In genomic region chr2:27133195-27133875, GRCh38 we compare ENCODE assay signal across 8 cellular contexts. TPM values are rescaled to one million over a fixed set of nuclear protein-coding genes. Genes with fewer than 3 reads are reported as not detected.
A peak's percentile ranks its signal among the peaks of the same experiment; 100 is the strongest.
DNase-seq lines count a peak whose midpoint lies in the region; ATAC-seq and TF ChIP-seq lines count a peak whose summit lies in the region.

No MANE protein-coding gene starts in this region.

- H3K36me3 Mint-ChIP-seq in CD8-positive, alpha-beta memory T cell = peaks cover 0 to 49% (median 0%) of the 10 kb centered on the region in 3 donors
- H3K36me3 Mint-ChIP-seq in dendritic cell treated with granulocyte-macrophage colony-stimulating factor and Interleukin-4, amounts not matched to agents 40 ng/mL and 50 ng/mL, for 4 days (ENCODE audit: low read depth) = peaks cover 56% of the 10 kb centered on the region
- peaks cover 0 to 11% (median 4%) of the 10 kb centered on the region in 5 donors for H3K36me3 Mint-ChIP-seq in naive thymus-derived CD4-positive, alpha-beta T cell

- peak overlapping the region; percentile 86 for H3K4me3 ChIP-seq in CD8-positive, alpha-beta memory T cell (ENCODE audit: low read length)
- peak overlapping the region; percentile 94 to 97 for H3K4me3 ChIP-seq in Panc1 (ENCODE audit: low read depth in 2 of 2, low read length in 2 of 2)
- H3K4me3 ChIP-seq in naive thymus-derived CD4-positive, alpha-beta T cell (ENCODE audit: low read length) = peak overlapping the region; percentile 96

- H3K27ac Mint-ChIP-seq in CD8-positive, alpha-beta memory T cell = peak overlapping the region; percentile 79 to 98 (median 90)
- peak overlapping the region; percentile 93 for H3K27ac Mint-ChIP-seq in dendritic cell treated with granulocyte-macrophage colony-stimulating factor and Interleukin-4, amounts not matched to agents 40 ng/mL and 50 ng/mL, for 4 days
- peak overlapping the region; percentile 73 to 97 (median 89) for H3K27ac Mint-ChIP-seq in naive thymus-derived CD4-positive, alpha-beta T cell

- H3K9me3 ChIP-seq in CD8-positive, alpha-beta memory T cell (ENCODE audit: low read length) = no peaks in the 10 kb centered on the region
- H3K9me3 ChIP-seq in Panc1 (ENCODE audit: control insufficient read depth, insufficient read depth, low read depth, low read length) = no peaks in the 10 kb centered on the region
- no peaks in the 10 kb centered on the region for H3K9me3 ChIP-seq in naive thymus-derived CD4-positive, alpha-beta T cell (ENCODE audit: control insufficient read depth in 2 of 3, low read length in 3 of 3)

- no peak for DNase-seq in CD8-positive, alpha-beta memory T cell
- no peak for DNase-seq in Panc1 (ENCODE audit: low read depth, low spot score)
- peak in 3 of 9 donors; percentile 14 to 35 (median 16) for DNase-seq in naive thymus-derived CD4-positive, alpha-beta T cell
- DNase-seq in NCI-H2081 treated with DMSO at 0.1 percent for 48 hours (lab: John Stamatoyannopoulos, UW) = no peak
- no peak for DNase-seq in NOMO-1 treated with DMSO at 0.1 percent for 48 hours (lab: John Stamatoyannopoulos, UW; ENCODE audit: unreplicated experiment)
- DNase-seq in dedifferentiated amniotic fluid mesenchymal stem cell (ENCODE audit: extremely low spot score) = no peak

- H3K27me3 Mint-ChIP-seq in CD8-positive, alpha-beta memory T cell = peaks cover 0 to 2% of the 10 kb centered on the region in 2 donors
- no peaks in the 10 kb centered on the region for H3K27me3 Mint-ChIP-seq in dendritic cell treated with granulocyte-macrophage colony-stimulating factor and Interleukin-4, amounts not matched to agents 40 ng/mL and 50 ng/mL, for 4 days
- H3K27me3 Mint-ChIP-seq in naive thymus-derived CD4-positive, alpha-beta T cell = peaks cover 0 to 2% (median 0%) of the 10 kb centered on the region in 5 donors

- BruUV-seq in Panc1 (replicated peaks; lab: Mats Ljungman, UMichigan) = no TSS peak

- H3K36me3 ChIP-seq in CD8-positive, alpha-beta memory T cell (ENCODE audit: insufficient read depth, low read length) = peaks cover 15% of the 10 kb centered on the region
- H3K36me3 ChIP-seq in Panc1 (ENCODE audit: control insufficient read depth, insufficient read depth, low read length) = peaks cover 4% of the 10 kb centered on the region; the same call in 1 of the 2 replicates
- peaks cover 0 to 40% (median 0%) of the 10 kb centered on the region in 3 experiments for H3K36me3 ChIP-seq in naive thymus-derived CD4-positive, alpha-beta T cell (ENCODE audit: control insufficient read depth in 2 of 3, insufficient read depth in 3 of 3, low read length in 3 of 3)

- H3K4me1 ChIP-seq in CD8-positive, alpha-beta memory T cell (ENCODE audit: insufficient read depth, low read length) = peaks cover 15% of the 10 kb centered on the region
- peaks cover 5% of the 10 kb centered on the region for H3K4me1 ChIP-seq in Panc1 (ENCODE audit: control insufficient read depth, insufficient read depth, low read length)
- H3K4me1 ChIP-seq in naive thymus-derived CD4-positive, alpha-beta T cell (ENCODE audit: control insufficient read depth in 2 of 2, insufficient read depth in 2 of 2, low read length in 2 of 2) = peaks cover 12 to 13% of the 10 kb centered on the region in 2 donors

- no peak for ATAC-seq in Panc1
- no peak for ATAC-seq in naive thymus-derived CD4-positive, alpha-beta T cell
- ATAC-seq in GM19023 (IDR thresholded peaks at IDR 0.05; ENCODE audit: unreplicated experiment) = no peak

- CTCF ChIA-PET in CD8-positive, alpha-beta memory T cell (lab: Charles Lee) = interaction anchor here (0.9 to 3.6 kb wide), 3 partner anchors 9 to 172 kb away, joined by 3 to 24 read pairs (median 6); partner anchors contain the start of genes ABHD1 and KHK
- CTCF ChIA-PET in Panc1 (lab: Charles Lee) = interaction anchor here (0.9 kb wide), 1 partner anchor 66 kb away, joined by 3 read pairs; no protein-coding TSS in a partner anchor
- CTCF ChIA-PET in naive thymus-derived CD4-positive, alpha-beta T cell (lab: Charles Lee) = interaction anchor here (1.3 to 1.5 kb wide), 2 partner anchors 10 to 146 kb away, joined by 3 to 4 read pairs; partner anchors contain the start of gene ABHD1

- intact Hi-C loops in Panc1 (cut with micrococcal nuclease; ENCODE audit: unreplicated experiment) = no loop called here
- intact Hi-C loops in dendritic cell treated with granulocyte-macrophage colony-stimulating factor and Interleukin-4, amounts not matched to agents 40 ng/mL and 50 ng/mL, for 4 days (cut with micrococcal nuclease) = no loop called here
- intact Hi-C loops in naive thymus-derived CD4-positive, alpha-beta T cell (cut with micrococcal nuclease) = loop anchor here in 1 of 2 donors (5.0 kb wide), 1 partner anchor 346 kb away; the partner anchor contains the start of gene CENPA

- H3K27me3 ChIP-seq in CD8-positive, alpha-beta memory T cell (ENCODE audit: insufficient read depth, low read length, poor library complexity, severe bottlenecking) = no peaks in the 10 kb centered on the region
- H3K27me3 ChIP-seq in Panc1 (ENCODE audit: control insufficient read depth, insufficient read depth, low read length) = no peaks in the 10 kb centered on the region
- no peaks in the 10 kb centered on the region for H3K27me3 ChIP-seq in naive thymus-derived CD4-positive, alpha-beta T cell (ENCODE audit: control insufficient read depth in 2 of 2, insufficient read depth in 2 of 2, low read length in 2 of 2)

- H3K9me3 Mint-ChIP-seq in CD8-positive, alpha-beta memory T cell = peaks cover 0 to 2% (median 0%) of the 10 kb centered on the region in 5 donors
- H3K9me3 Mint-ChIP-seq in dendritic cell treated with granulocyte-macrophage colony-stimulating factor and Interleukin-4, amounts not matched to agents 40 ng/mL and 50 ng/mL, for 4 days = no peaks in the 10 kb centered on the region
- peaks cover 0 to 4% (median 0%) of the 10 kb centered on the region in 11 donors for H3K9me3 Mint-ChIP-seq in naive thymus-derived CD4-positive, alpha-beta T cell

- H3K4me1 Mint-ChIP-seq in CD8-positive, alpha-beta memory T cell = peaks cover 21 to 31% (median 21%) of the 10 kb centered on the region in 3 donors
- H3K4me1 Mint-ChIP-seq in dendritic cell treated with granulocyte-macrophage colony-stimulating factor and Interleukin-4, amounts not matched to agents 40 ng/mL and 50 ng/mL, for 4 days (ENCODE audit: low read depth) = peaks cover 20% of the 10 kb centered on the region
- H3K4me1 Mint-ChIP-seq in naive thymus-derived CD4-positive, alpha-beta T cell = peaks cover 10 to 32% (median 21%) of the 10 kb centered on the region in 7 donors

- H3K4me3 Mint-ChIP-seq in CD8-positive, alpha-beta memory T cell = peak overlapping the region; percentile 89 to 97 (median 94)
- H3K4me3 Mint-ChIP-seq in dendritic cell treated with granulocyte-macrophage colony-stimulating factor and Interleukin-4, amounts not matched to agents 40 ng/mL and 50 ng/mL, for 4 days = peak overlapping the region; percentile 95
- peak overlapping the region; percentile 88 to 97 (median 92) for H3K4me3 Mint-ChIP-seq in naive thymus-derived CD4-positive, alpha-beta T cell

- POLR2A ChIA-PET in CD8-positive, alpha-beta memory T cell (lab: Charles Lee) = interaction anchor here (1.3 to 2.6 kb wide), 3 partner anchors 10 to 79 kb away, joined by 5 to 27 read pairs (median 7); partner anchors contain the start of genes ABHD1, ATRAID, OST4 and SLC5A6
- POLR2A ChIA-PET in Panc1 (lab: Charles Lee) = no interaction called here
- POLR2A ChIA-PET in naive thymus-derived CD4-positive, alpha-beta T cell (lab: Charles Lee) = interaction anchor here (1.0 to 5.3 kb wide), 8 partner anchors 9 to 82 kb away, joined by 3 to 49 read pairs (median 5); partner anchors contain the start of genes ABHD1, AGBL5, ATRAID and SLC5A6

- TF ChIP-seq CTCF in Panc1 (IDR thresholded peaks at IDR 0.05) = no peak

- H3K27ac ChIP-seq in CD8-positive, alpha-beta memory T cell (ENCODE audit: low read depth, low read length) = peak overlapping the region; percentile 91
- peak overlapping the region; percentile 84 for H3K27ac ChIP-seq in Panc1 (ENCODE audit: low read length)
- peak overlapping the region; percentile 97 for H3K27ac ChIP-seq in naive thymus-derived CD4-positive, alpha-beta T cell (ENCODE audit: low read depth, low read length)

- in situ Hi-C loops in Panc1 (cut with HindIII; ENCODE audit: low pct_unique_long_range_greater_than_20kb, low sequenced_read_pairs) = no loop called here

RNA-seq across cellular contexts. Expression of gene PREB, which starts 1.1 kb away (rescaled TPM):
- total RNA-seq in CD8-positive, alpha-beta memory T cell = 10 to 100 TPM; 79.5 to 80.6 TPM
- 68.6 TPM for polyA plus RNA-seq in CD8-positive, alpha-beta memory T cell
- 60.9 TPM for total RNA-seq in Panc1 (2021; ENCODE audit: unreplicated experiment)
- 56.9 TPM for polyA plus RNA-seq in Panc1 (2012; ENCODE audit: insufficient read length)
- total RNA-seq in naive thymus-derived CD4-positive, alpha-beta T cell = 10 to 100 TPM; 25.4 to 72.3 (median 53.2) TPM
- 10 to 100 TPM; 47.0 to 71.9 TPM for polyA plus RNA-seq in naive thymus-derived CD4-positive, alpha-beta T cell

RNA-seq across cellular contexts. Expression of gene PRR30, which starts 5.9 kb away (rescaled TPM):
- total RNA-seq in CD8-positive, alpha-beta memory T cell = not detected
- not detected for polyA plus RNA-seq in CD8-positive, alpha-beta memory T cell
- total RNA-seq in Panc1 (2021; ENCODE audit: unreplicated experiment) = not detected
- not detected for polyA plus RNA-seq in Panc1 (2012; ENCODE audit: insufficient read length)
- total RNA-seq in naive thymus-derived CD4-positive, alpha-beta T cell = not detected
- polyA plus RNA-seq in naive thymus-derived CD4-positive, alpha-beta T cell = not detected

RNA-seq across cellular contexts. Expression of gene ABHD1, which starts 9.7 kb away (rescaled TPM):
- total RNA-seq in CD8-positive, alpha-beta memory T cell = under 1 TPM; 0.33 to 0.90 TPM
- polyA plus RNA-seq in CD8-positive, alpha-beta memory T cell = 1.4 TPM
- 0.46 TPM for total RNA-seq in Panc1 (2021; ENCODE audit: unreplicated experiment)
- polyA plus RNA-seq in Panc1 (2012; ENCODE audit: insufficient read length) = 1.5 TPM
- total RNA-seq in naive thymus-derived CD4-positive, alpha-beta T cell = 1 to 10 TPM in 3 of 5 experiments, under 1 TPM in 2; 0.53 to 2.0 (median 1.5) TPM
- under 1 TPM; 0.53 to 0.90 TPM for polyA plus RNA-seq in naive thymus-derived CD4-positive, alpha-beta T cell

RNA-seq across cellular contexts. Expression of gene CGREF1, which starts 14.4 kb away (rescaled TPM):
- total RNA-seq in CD8-positive, alpha-beta memory T cell = 1 to 10 TPM; 2.7 to 3.5 TPM
- 0.17 TPM for polyA plus RNA-seq in CD8-positive, alpha-beta memory T cell
- total RNA-seq in Panc1 (2021; ENCODE audit: unreplicated experiment) = 10.1 TPM
- 16.8 TPM for polyA plus RNA-seq in Panc1 (2012; ENCODE audit: insufficient read length)
- 1 to 10 TPM in 1 of 5 experiments, under 1 TPM in 3, not detected in 1; 0.34 to 3.5 (median 0.54) TPM for total RNA-seq in naive thymus-derived CD4-positive, alpha-beta T cell
- polyA plus RNA-seq in naive thymus-derived CD4-positive, alpha-beta T cell = under 1 TPM; 0.45 to 0.50 TPM

RNA-seq across cellular contexts. Expression of gene TCF23, which starts 15.5 kb away (rescaled TPM):
- total RNA-seq in CD8-positive, alpha-beta memory T cell = not detected
- not detected for polyA plus RNA-seq in CD8-positive, alpha-beta memory T cell
- total RNA-seq in Panc1 (2021; ENCODE audit: unreplicated experiment) = 0.03 TPM
- 0.05 TPM for polyA plus RNA-seq in Panc1 (2012; ENCODE audit: insufficient read length)
- total RNA-seq in naive thymus-derived CD4-positive, alpha-beta T cell = not detected
- polyA plus RNA-seq in naive thymus-derived CD4-positive, alpha-beta T cell = not detected
